33 cellular contexts compared by ENCODE assay signal in the genomic region with DNA sequence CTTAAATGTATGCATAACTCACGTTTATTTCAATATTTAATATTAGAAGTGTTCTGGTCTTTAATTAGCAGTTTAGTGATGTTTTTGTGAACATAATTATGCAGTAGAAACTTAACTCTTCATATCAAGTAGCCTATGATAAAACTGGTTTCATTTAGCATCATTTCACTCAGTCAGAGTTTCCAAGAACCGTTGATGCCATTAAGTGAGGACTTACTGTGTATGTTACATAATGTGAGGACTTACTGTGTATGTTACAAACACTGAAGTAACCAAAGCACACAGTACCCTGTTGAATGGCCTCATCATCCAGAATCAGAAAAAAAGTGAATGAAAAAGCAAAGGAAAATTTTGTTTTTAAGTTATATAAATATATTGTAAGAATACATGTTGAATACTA.
"Had no signal": no experiment of that assay in that cellular context is flagged by ENCODE, and none has a peak within 500 bp of the region (broad histone marks: within the 10 kb centered on the region; RNA-seq: fewer than 3 reads in every experiment).

No MANE protein-coding gene starts in this region.

- H3K27me3 Mint-ChIP-seq: activated B cell treated with CpG ODN at 0.5 μM for 24 hours; activated CD4-positive, alpha-beta memory T cell treated with anti-CD3 and anti-CD28 coated beads for 36 hours; activated CD4-positive, alpha-beta T cell treated with anti-CD3 and anti-CD28 coated beads, Interleukin-2, amount 10 ng/mL, durations not matched to agents 7 days and 5 days; activated CD8-positive, alpha-beta T cell treated with anti-CD3 and anti-CD28 coated beads for 36 hours; activated naive CD8-positive, alpha-beta T cell treated with anti-CD3 and anti-CD28 coated beads, Interleukin-2, amount 10 ng/mL, durations not matched to agents 7 days and 5 days; activated T-helper 17 cell treated with anti-CD3 and anti-CD28 coated beads, Interleukin-2, amount 50 U/mL, for 72 hours; central memory CD8-positive, alpha-beta T cell had no signal

- FAIRE-seq: astrocyte, TTC549 had no signal

- DNase-seq: activated B cell treated with CpG ODN at 0.5 μM for 24 hours; activated CD4-positive, alpha-beta memory T cell treated with anti-CD3 and anti-CD28 coated beads for 36 hours; activated CD4-positive, alpha-beta T cell treated with anti-CD3 and anti-CD28 coated beads for 48 hours; activated CD4-positive, alpha-beta T cell treated with anti-CD3 and anti-CD28 coated beads, Interleukin-2, amount 10 ng/mL, durations not matched to agents 7 days and 5 days; activated CD4-positive, CD25-positive, alpha-beta regulatory T cell treated with anti-CD3 and anti-CD28 coated beads, Interleukin-2, amount 50 U/mL, for 72 hours; activated CD8-positive, alpha-beta T cell treated with anti-CD3 and anti-CD28 coated beads for 36 hours; activated effector memory CD4-positive, alpha-beta T cell treated with anti-CD3 and anti-CD28 coated beads, Interleukin-2, amount 50 U/mL, for 16 hours; activated gamma-delta T cell treated with Interleukin-2 at 50 U/mL for 16 hours; activated naive CD4-positive, alpha-beta T cell; activated naive CD4-positive, alpha-beta T cell treated with anti-CD3 and anti-CD28 coated beads for 36 hours; activated naive CD4-positive, alpha-beta T cell treated with anti-CD3 and anti-CD28 coated beads, Interleukin-2, amount 50 U/mL, for 16 hours; activated naive CD8-positive, alpha-beta T cell treated with anti-CD3 and anti-CD28 coated beads, Interleukin-2, amount 10 ng/mL, durations not matched to agents 7 days and 5 days; activated T-cell treated with anti-CD3 and anti-CD28 coated beads for 4 hours; activated T-cell treated with anti-CD3 and anti-CD28 coated beads, Interleukin-2, amount 50 U/mL, for 1 hour; activated T-cell treated with anti-CD3 and anti-CD28 coated beads, Interleukin-2, amount 50 U/mL, for 4 hours; adrenal gland; amniotic stem cell; aorta; body of pancreas; brain microvascular endothelial cell; caudate nucleus; cerebellar nuclear complex; colonic mucosa; SW 1271; T-helper 9 cell had no signal

- H3K9me3 Mint-ChIP-seq: activated CD4-positive, alpha-beta T cell treated with anti-CD3 and anti-CD28 coated beads, Interleukin-2, amount 10 ng/mL, durations not matched to agents 7 days and 5 days; activated CD8-positive, alpha-beta T cell treated with anti-CD3 and anti-CD28 coated beads for 36 hours; activated naive CD4-positive, alpha-beta T cell treated with anti-CD3 and anti-CD28 coated beads, Interleukin-2, amount 50 U/mL, for 72 hours; activated T-helper 17 cell treated with anti-CD3 and anti-CD28 coated beads, Interleukin-2, amount 50 U/mL, for 72 hours; central memory CD8-positive, alpha-beta T cell had no signal

- H3K27ac Mint-ChIP-seq: activated B cell treated with CpG ODN at 0.5 μM for 24 hours; activated CD4-positive, alpha-beta T cell treated with anti-CD3 and anti-CD28 coated beads, Interleukin-2, amount 10 ng/mL, durations not matched to agents 7 days and 5 days; activated CD8-positive, alpha-beta T cell treated with anti-CD3 and anti-CD28 coated beads for 36 hours; activated naive CD4-positive, alpha-beta T cell treated with anti-CD3 and anti-CD28 coated beads for 36 hours; activated naive CD8-positive, alpha-beta T cell treated with anti-CD3 and anti-CD28 coated beads, Interleukin-2, amount 10 ng/mL, durations not matched to agents 7 days and 5 days; activated T-helper 1 cell treated with anti-CD3 and anti-CD28 coated beads, Interleukin-12 subunit alpha, Interleukin-12 subunit beta, Interleukin-2, Interleukin-4 antibody, amounts not matched to agents 30 ng/mL and 10 ng/mL and 1 ng/mL, durations not matched to agents 14 hours and 24 hours and 36 hours; activated T-helper 17 cell treated with anti-CD3 and anti-CD28 coated beads, Interleukin-2, amount 50 U/mL, for 72 hours; T-helper 1 cell treated with Interleukin-12 subunit alpha and Interleukin-12 subunit beta and Interleukin-4 antibody, amounts not matched to agents 30 μg/mL and 1 μg/mL, for 36 hours; T-helper 2 cell treated with Interferon-gamma antibody and Interleukin-4, amounts not matched to agents 5 μg/mL and 100 μg/mL, for 36 hours had no signal

- H3K4me1 Mint-ChIP-seq: activated CD4-positive, alpha-beta T cell treated with anti-CD3 and anti-CD28 coated beads, Interleukin-2, amount 10 ng/mL, durations not matched to agents 7 days and 5 days; activated T-helper 17 cell treated with anti-CD3 and anti-CD28 coated beads, Interleukin-2, amount 50 U/mL, for 72 hours; central memory CD8-positive, alpha-beta T cell had no signal

- H3K4me3 Mint-ChIP-seq: activated B cell treated with CpG ODN at 0.5 μM for 24 hours; activated CD4-positive, alpha-beta memory T cell treated with anti-CD3 and anti-CD28 coated beads for 36 hours; activated CD4-positive, alpha-beta T cell treated with anti-CD3 and anti-CD28 coated beads, Interleukin-2, amount 10 ng/mL, durations not matched to agents 7 days and 5 days; activated CD8-positive, alpha-beta T cell treated with anti-CD3 and anti-CD28 coated beads for 36 hours; activated naive CD4-positive, alpha-beta T cell treated with anti-CD3 and anti-CD28 coated beads for 36 hours; activated naive CD8-positive, alpha-beta T cell treated with anti-CD3 and anti-CD28 coated beads, Interleukin-2, amount 10 ng/mL, durations not matched to agents 7 days and 5 days; activated T-cell treated with anti-CD3 and anti-CD28 coated beads, Interleukin-2, amount 50 U/mL, for 4 hours; activated T-helper 1 cell treated with anti-CD3 and anti-CD28 coated beads, Interleukin-12 subunit alpha, Interleukin-12 subunit beta, Interleukin-2, Interleukin-4 antibody, amounts not matched to agents 30 ng/mL and 10 ng/mL and 1 ng/mL, durations not matched to agents 14 hours and 24 hours and 36 hours; activated T-helper 17 cell treated with anti-CD3 and anti-CD28 coated beads, Interleukin-2, amount 50 U/mL, for 72 hours; central memory CD8-positive, alpha-beta T cell; T-helper 1 cell treated with Interleukin-12 subunit alpha and Interleukin-12 subunit beta and Interleukin-4 antibody, amounts not matched to agents 30 μg/mL and 1 μg/mL, for 36 hours; T-helper 2 cell treated with Interferon-gamma antibody and Interleukin-4, amounts not matched to agents 5 μg/mL and 100 μg/mL, for 36 hours had no signal

- ATAC-seq: activated CD8-positive, alpha-beta T cell treated with anti-CD3 and anti-CD28 coated beads for 36 hours; activated T-cell treated with anti-CD3 and anti-CD28 coated beads, Interleukin-2, amount 50 U/mL, for 4 hours; activated T-helper 17 cell treated with anti-CD3 and anti-CD28 coated beads, Interleukin-2, amount 50 U/mL, for 72 hours; body of pancreas had no signal
